ENCODE assay signal across 22 cellular contexts in genomic region chr14:98612434-98613200, GRCh38.
"Had no signal": no experiment of that assay in that cellular context is flagged by ENCODE, and none has a peak within 500 bp of the region (broad histone marks: within the 10 kb centered on the region; RNA-seq: fewer than 3 reads in every experiment).

No MANE protein-coding gene starts in this region.

- H3K4me1 ChIP-seq: foreskin keratinocyte, heart right ventricle, right lobe of liver, transverse colon had no signal

- H3K27ac ChIP-seq: brain microvascular endothelial cell, foreskin keratinocyte, heart right ventricle, right lobe of liver, transverse colon had no signal

- H3K36me3 ChIP-seq: brain microvascular endothelial cell, heart right ventricle, right lobe of liver, transverse colon had no signal

- H3K9me3 ChIP-seq: mucosa of descending colon, right lobe of liver had no signal

- ATAC-seq: foreskin keratinocyte; heart right ventricle; left lobe of liver; mucosa of descending colon; natural killer cell treated with Interleukin-12 subunit alpha and Interleukin-12 subunit beta and Interleukin-15 and Interleukin-18, amount 100 ng/mL, for 72 hours; right lobe of liver had no signal

- H3K4me3 ChIP-seq: heart right ventricle, lung, mucosa of descending colon, right lobe of liver, transverse colon had no signal

- H3K27me3 ChIP-seq: brain microvascular endothelial cell, foreskin keratinocyte, right lobe of liver, transverse colon had no signal

- DNase-seq: activated CD4-positive, alpha-beta T cell treated with anti-CD3 and anti-CD28 coated beads for 4 hours; activated CD4-positive, alpha-beta T cell treated with anti-CD3 and anti-CD28 coated beads, Interleukin-2, amount 50 U/mL, for 48 hours; activated CD4-positive, CD25-positive, alpha-beta regulatory T cell; activated CD8-positive, alpha-beta memory T cell treated with anti-CD3 and anti-CD28 coated beads for 24 hours; activated effector memory CD4-positive, alpha-beta T cell treated with anti-CD3 and anti-CD28 coated beads, Interleukin-2, amount 50 U/mL, for 16 hours; activated naive CD4-positive, alpha-beta T cell treated with anti-CD3 and anti-CD28 coated beads, Interleukin-2, amount 10 ng/mL, durations not matched to agents 7 days and 5 days; activated T-cell treated with anti-CD3 and anti-CD28 coated beads, Interleukin-2, amount 50 U/mL, for 1 hour; amniotic stem cell; brain microvascular endothelial cell; endodermal cell; heart right ventricle; kidney glomerular epithelial cell; mucosa of descending colon; posterior cingulate gyrus; right lobe of liver; stimulated activated CD4-positive, alpha-beta T cell treated with anti-CD3 and anti-CD28 coated beads, Interleukin-2, amount 100 ng/mL, for 48 hours; stimulated activated naive CD4-positive, alpha-beta T cell treated with Interleukin-2 at 50 U/mL for 16 hours; transverse colon had no signal
